Comparison of ENCODE assay signal across 11 cellular contexts in genomic region chr3:13017361-13018038, GRCh38. TPM values are rescaled to one million over a fixed set of nuclear protein-coding genes. Genes with fewer than 3 reads are reported as not detected.
DNase-seq lines count a peak whose midpoint lies in the region; ATAC-seq and TF ChIP-seq lines count a peak whose summit lies in the region.
"Had no signal": no experiment of that assay in that cellular context is flagged by ENCODE, and none has a peak within 500 bp of the region (broad histone marks: within the 10 kb centered on the region; RNA-seq: fewer than 3 reads in every experiment).

No MANE protein-coding gene starts in this region.

- no peaks in the 10 kb centered on the region for H3K9me3 Mint-ChIP-seq in activated CD8-positive, alpha-beta memory T cell treated with anti-CD3 and anti-CD28 coated beads, Interleukin-2, amount 10 ng/mL, durations not matched to agents 7 days and 5 days (ENCODE audit: low read depth)
- H3K9me3 Mint-ChIP-seq in activated CD8-positive, alpha-beta T cell treated with anti-CD3 and anti-CD28 coated beads, Interleukin-2, amount 10 ng/mL, durations not matched to agents 7 days and 5 days (ENCODE audit: insufficient read depth) = no peaks in the 10 kb centered on the region

- no peaks in the 10 kb centered on the region for H3K27me3 Mint-ChIP-seq in activated CD8-positive, alpha-beta memory T cell treated with anti-CD3 and anti-CD28 coated beads, Interleukin-2, amount 10 ng/mL, durations not matched to agents 7 days and 5 days
- no peaks in the 10 kb centered on the region for H3K27me3 Mint-ChIP-seq in activated CD8-positive, alpha-beta T cell treated with anti-CD3 and anti-CD28 coated beads, Interleukin-2, amount 10 ng/mL, durations not matched to agents 7 days and 5 days (ENCODE audit: low read depth)

- peak overlapping the region in 1 of 5 donors; percentile 38 for H3K9ac ChIP-seq in subcutaneous abdominal adipose tissue (ENCODE audit: low read length in 5 of 5)

- no peak for TF ChIP-seq CTCF in heart right ventricle (IDR thresholded peaks at IDR 0.05)

- WGBS in heart right ventricle, 2 donors = 89 to 90% methylated on average over 16 of the region's 16 CpGs

- H3K27ac ChIP-seq in heart right ventricle (peak overlapping the region in 6 of 10 donors; percentile 1 to 99 (median 55)), subcutaneous abdominal adipose tissue (ENCODE audit: low read depth, low read length) (peak overlapping the region; percentile 35)

- H3K27me3 ChIP-seq in heart right ventricle = no peaks in the 10 kb centered on the region
- no peaks in the 10 kb centered on the region for H3K27me3 ChIP-seq in subcutaneous abdominal adipose tissue (ENCODE audit: control insufficient read depth in 5 of 5, insufficient read depth in 4 of 5, low read length in 5 of 5)
- H3K27me3 ChIP-seq in MG63 = no peaks in the 10 kb centered on the region
- H3K27me3 ChIP-seq: suprapubic skin had no signal

- intact Hi-C loops in heart right ventricle (cut with DNase I) = no loop called here

- H3K36me3 Mint-ChIP-seq in activated CD8-positive, alpha-beta memory T cell treated with anti-CD3 and anti-CD28 coated beads, Interleukin-2, amount 10 ng/mL, durations not matched to agents 7 days and 5 days = peaks cover 3% of the 10 kb centered on the region
- H3K36me3 Mint-ChIP-seq in activated CD8-positive, alpha-beta T cell treated with anti-CD3 and anti-CD28 coated beads, Interleukin-2, amount 10 ng/mL, durations not matched to agents 7 days and 5 days (ENCODE audit: low read depth) = peaks cover 7% of the 10 kb centered on the region

- POLR2A ChIA-PET in activated CD8-positive, alpha-beta T cell treated with anti-CD3 and anti-CD28 coated beads, Interleukin-2, amount 10 ng/mL, durations not matched to agents 7 days and 5 days (lab: Charles Lee) = interaction anchor here (1.2 kb wide), 1 partner anchor 8 kb away, joined by 3 read pairs; no protein-coding TSS in a partner anchor

- H3K4me1 ChIP-seq in heart right ventricle = peaks cover 35 to 86% (median 73%) of the 10 kb centered on the region in 9 donors
- peaks cover 14 to 90% (median 85%) of the 10 kb centered on the region in 5 donors for H3K4me1 ChIP-seq in subcutaneous abdominal adipose tissue (ENCODE audit: control insufficient read depth in 5 of 5, insufficient read depth in 5 of 5, low read length in 5 of 5)

- peaks cover 40% of the 10 kb centered on the region for H3K4me1 Mint-ChIP-seq in activated CD8-positive, alpha-beta memory T cell treated with anti-CD3 and anti-CD28 coated beads, Interleukin-2, amount 10 ng/mL, durations not matched to agents 7 days and 5 days
- peaks cover 56% of the 10 kb centered on the region for H3K4me1 Mint-ChIP-seq in activated CD8-positive, alpha-beta T cell treated with anti-CD3 and anti-CD28 coated beads, Interleukin-2, amount 10 ng/mL, durations not matched to agents 7 days and 5 days (ENCODE audit: low read depth)

- H3K9me3 ChIP-seq in heart right ventricle (no peaks in the 10 kb centered on the region), subcutaneous abdominal adipose tissue (ENCODE audit: control insufficient read depth in 5 of 5, low read length in 5 of 5) (no peaks in the 10 kb centered on the region), MG63 (no peaks in the 10 kb centered on the region)
- H3K9me3 ChIP-seq: suprapubic skin had no signal

- CTCF ChIA-PET in activated CD8-positive, alpha-beta memory T cell treated with anti-CD3 and anti-CD28 coated beads, Interleukin-2, amount 10 ng/mL, durations not matched to agents 7 days and 5 days (lab: Charles Lee) = no interaction called here
- CTCF ChIA-PET in activated CD8-positive, alpha-beta T cell treated with anti-CD3 and anti-CD28 coated beads, Interleukin-2, amount 10 ng/mL, durations not matched to agents 7 days and 5 days (lab: Charles Lee) = interaction anchor here (6.8 kb wide), 1 partner anchor 23 kb away, joined by 41 read pairs; no protein-coding TSS in a partner anchor

- H3K4me3 ChIP-seq in heart right ventricle (no peak overlapping the region), subcutaneous abdominal adipose tissue (ENCODE audit: low read depth in 1 of 5, low read length in 5 of 5) (peak overlapping the region in 3 of 5 donors; percentile 17 to 63 (median 61)), MG63 (no peak overlapping the region)
- H3K4me3 ChIP-seq: suprapubic skin had no signal

- DNase-seq in activated CD8-positive, alpha-beta memory T cell treated with anti-CD3 and anti-CD28 coated beads, Interleukin-2, amount 10 ng/mL, durations not matched to agents 7 days and 5 days = no peak
- DNase-seq in activated CD8-positive, alpha-beta memory T cell treated with anti-CD3 and anti-CD28 coated beads, Interleukin-2, amount 50 U/mL, for 48 hours = no peak
- no peak for DNase-seq in activated CD8-positive, alpha-beta T cell treated with anti-CD3 and anti-CD28 coated beads, Interleukin-2, amount 10 ng/mL, durations not matched to agents 7 days and 5 days
- no peak for DNase-seq in heart right ventricle
- DNase-seq in MG63 = no peak
- DNase-seq: stimulated activated CD4-positive, alpha-beta T cell treated with anti-CD3 and anti-CD28 coated beads, Interleukin-2, amount 100 ng/mL, for 24 hours had no signal

- H3K4me3 Mint-ChIP-seq in activated CD8-positive, alpha-beta memory T cell treated with anti-CD3 and anti-CD28 coated beads, Interleukin-2, amount 10 ng/mL, durations not matched to agents 7 days and 5 days = peak overlapping the region; percentile 73
- H3K4me3 Mint-ChIP-seq in activated CD8-positive, alpha-beta T cell treated with anti-CD3 and anti-CD28 coated beads, Interleukin-2, amount 10 ng/mL, durations not matched to agents 7 days and 5 days = peak overlapping the region; percentile 80

- no peak for ATAC-seq in activated CD8-positive, alpha-beta memory T cell treated with anti-CD3 and anti-CD28 coated beads, Interleukin-2, amount 10 ng/mL, durations not matched to agents 7 days and 5 days
- ATAC-seq in activated CD8-positive, alpha-beta T cell treated with anti-CD3 and anti-CD28 coated beads, Interleukin-2, amount 10 ng/mL, durations not matched to agents 7 days and 5 days = no peak
- ATAC-seq in heart right ventricle (no peak), HG02970 (IDR thresholded peaks at IDR 0.05; ENCODE audit: low FRiP score, unreplicated experiment) (no peak), GM18873 (IDR thresholded peaks at IDR 0.05; ENCODE audit: low FRiP score, unreplicated experiment) (no peak)
- ATAC-seq: esophagus mucosa had no signal

- H3K36me3 ChIP-seq in heart right ventricle (no peaks in the 10 kb centered on the region), subcutaneous abdominal adipose tissue (ENCODE audit: control insufficient read depth in 5 of 5, insufficient read depth in 5 of 5, low read length in 5 of 5) (no peaks in the 10 kb centered on the region), MG63 (no peaks in the 10 kb centered on the region)
- H3K36me3 ChIP-seq: suprapubic skin had no signal

- H3K27ac Mint-ChIP-seq in activated CD8-positive, alpha-beta memory T cell treated with anti-CD3 and anti-CD28 coated beads, Interleukin-2, amount 10 ng/mL, durations not matched to agents 7 days and 5 days = peak overlapping the region; percentile 100
- peak overlapping the region; percentile 97 for H3K27ac Mint-ChIP-seq in activated CD8-positive, alpha-beta T cell treated with anti-CD3 and anti-CD28 coated beads, Interleukin-2, amount 10 ng/mL, durations not matched to agents 7 days and 5 days

RNA-seq across cellular contexts. Expression of gene IQSEC1, which starts 55.7 kb away (rescaled TPM):
- total RNA-seq in activated CD8-positive, alpha-beta memory T cell treated with anti-CD3 and anti-CD28 coated beads, Interleukin-2, amount 10 ng/mL, durations not matched to agents 7 days and 5 days = 10 to 100 TPM; 37.6 to 71.4 TPM
- 10 to 100 TPM; 47.8 to 53.8 TPM for total RNA-seq in activated CD8-positive, alpha-beta T cell treated with anti-CD3 and anti-CD28 coated beads, Interleukin-2, amount 10 ng/mL, durations not matched to agents 7 days and 5 days
- total RNA-seq in heart right ventricle = 10 to 100 TPM; 55.9 to 73.9 (median 60.7) TPM
- 10 to 100 TPM; 13.1 to 29.7 TPM for polyA plus RNA-seq in heart right ventricle
- 4.9 and 8.3 TPM in 2 replicates for total RNA-seq in MG63 (2014; rRNA removed; shearing (Covaris generic); ENCODE audit: low replicate concordance)

Comparison
In these comparisons a context has a peak if more than half of its experiments do, and no peak if none do; other contexts are left out.
1. H3K4me3 ChIP-seq: peak in subcutaneous abdominal adipose tissue (3 of 5); none in heart right ventricle (0 of 10) and MG63 (single experiment).